1 cellular context compared by ENCODE assay signal in the genomic region with DNA sequence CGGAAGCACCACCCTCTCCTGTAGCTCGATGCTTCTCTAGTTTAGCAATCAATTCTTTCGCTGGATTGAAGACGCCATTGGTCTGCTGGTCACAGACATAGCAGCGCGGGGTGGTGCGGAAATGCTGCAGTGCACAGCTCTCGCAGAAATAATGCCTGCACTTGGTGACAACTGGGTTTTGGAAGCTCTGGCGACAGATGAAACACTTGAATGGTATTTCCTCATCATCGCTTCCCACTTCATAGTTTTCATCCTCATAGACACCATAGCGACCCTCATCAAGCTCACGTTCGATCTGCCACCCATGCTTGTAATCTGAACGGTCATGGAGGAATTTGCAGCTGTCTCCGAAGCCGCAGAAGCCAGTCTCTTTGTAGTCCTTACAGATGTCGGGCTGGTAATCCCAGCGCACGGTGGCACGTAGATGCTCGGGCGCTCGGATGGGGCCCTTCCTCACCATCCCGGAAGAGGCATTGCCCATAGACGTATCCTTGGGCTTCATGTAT.
TF ChIP-seq lines count a peak whose summit lies in the region.

No MANE protein-coding gene starts in this region.

TF ChIP-seq in HEK293, 187 proteins besides CTCF, POLR2A, EP300 and RAD21 (continued from another document):
- TF ChIP-seq ZNF274 (IDR thresholded peaks at IDR 0.05; ENCODE audit: low read length) (no peak), ZNF274 (tag by site-specific recombination; IDR thresholded peaks at IDR 0.05; ENCODE audit: borderline replicate concordance) (no peak), ZNF341 (tag by site-specific recombination; IDR thresholded peaks at IDR 0.05; ENCODE audit: low read depth) (peak; percentile 78), ZNF660 (tag by site-specific recombination; IDR thresholded peaks at IDR 0.05) (peak; percentile 81; the same call in 1 of the 2 replicates), ZNF335 (tag by site-specific recombination; conservative IDR thresholded peaks at IDR 0.05) (peak; percentile 55), BCL11A (tag by site-specific recombination; IDR thresholded peaks at IDR 0.05; ENCODE audit: low read depth) (no peak)
